In the genomic region with DNA sequence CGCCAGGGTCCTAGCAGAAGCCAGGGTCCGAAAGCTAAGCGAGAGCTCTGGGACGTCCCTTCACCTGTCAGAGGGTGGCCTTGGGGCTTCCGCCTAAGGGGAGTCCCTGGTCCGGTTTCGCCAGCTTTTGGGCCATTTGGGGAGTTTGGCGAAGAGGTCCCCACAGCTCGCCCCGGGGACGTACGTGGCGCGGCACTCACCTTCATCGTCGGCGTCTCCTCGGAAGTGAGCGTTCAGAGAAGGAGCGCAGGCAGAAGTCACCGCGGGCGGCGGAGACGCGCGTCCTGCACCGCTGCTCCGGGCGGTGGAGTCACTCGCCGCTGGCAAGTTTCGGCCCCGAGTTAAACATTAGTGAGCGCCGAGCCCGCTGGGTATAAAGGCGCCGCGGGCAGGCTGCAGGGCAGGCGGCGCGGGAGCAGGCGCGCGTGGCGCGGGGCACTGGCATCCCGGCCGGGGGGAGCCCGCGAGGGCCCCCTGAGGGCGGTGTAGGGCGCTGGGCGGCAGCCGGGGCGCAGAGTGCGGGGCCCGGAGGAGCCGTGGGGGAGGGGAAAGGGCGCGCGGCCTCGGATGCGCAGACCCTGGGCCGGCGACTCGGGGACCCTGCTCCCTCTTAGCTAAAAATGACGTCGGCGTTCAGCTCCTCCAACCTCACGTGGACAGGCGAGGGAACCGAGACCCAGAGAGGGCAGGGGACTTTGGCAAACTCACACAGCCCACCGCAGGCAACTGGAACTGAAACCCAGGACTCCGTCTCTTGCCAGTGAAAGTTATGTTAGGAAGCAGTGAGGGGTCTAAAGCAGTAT, we compare ENCODE assay signal across 1 cellular context.
TF ChIP-seq lines count a peak whose summit lies in the region.

A gene (minus strand): TSS at position 440 of the 803 bp plus-strand sequence. CDS start 234 bp downstream, at position 206.

TF ChIP-seq in HepG2, 621 proteins besides CTCF, POLR2A, EP300 and RAD21 (continued from another document and continues in another):
- TF ChIP-seq, protein P1, sequence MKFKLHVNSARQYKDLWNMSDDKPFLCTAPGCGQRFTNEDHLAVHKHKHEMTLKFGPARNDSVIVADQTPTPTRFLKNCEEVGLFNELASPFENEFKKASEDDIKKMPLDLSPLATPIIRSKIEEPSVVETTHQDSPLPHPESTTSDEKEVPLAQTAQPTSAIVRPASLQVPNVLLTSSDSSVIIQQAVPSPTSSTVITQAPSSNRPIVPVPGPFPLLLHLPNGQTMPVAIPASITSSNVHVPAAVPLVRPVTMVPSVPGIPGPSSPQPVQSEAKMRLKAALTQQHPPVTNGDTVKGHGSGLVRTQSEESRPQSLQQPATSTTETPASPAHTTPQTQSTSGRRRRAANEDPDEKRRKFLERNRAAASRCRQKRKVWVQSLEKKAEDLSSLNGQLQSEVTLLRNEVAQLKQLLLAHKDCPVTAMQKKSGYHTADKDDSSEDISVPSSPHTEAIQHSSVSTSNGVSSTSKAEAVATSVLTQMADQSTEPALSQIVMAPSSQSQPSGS (CRISPR knock-in tag; IDR thresholded peaks at IDR 0.05): 0 out of 2 replicates have a peak, but pooled peaks have one; percentile 12
- 0 out of 2 replicates have a peak, but pooled peaks have one; percentile 1 for TF ChIP-seq ZNF616 (CRISPR knock-in tag; IDR thresholded peaks at IDR 0.05; ENCODE audit: low read depth)
- TF ChIP-seq, protein P2, sequence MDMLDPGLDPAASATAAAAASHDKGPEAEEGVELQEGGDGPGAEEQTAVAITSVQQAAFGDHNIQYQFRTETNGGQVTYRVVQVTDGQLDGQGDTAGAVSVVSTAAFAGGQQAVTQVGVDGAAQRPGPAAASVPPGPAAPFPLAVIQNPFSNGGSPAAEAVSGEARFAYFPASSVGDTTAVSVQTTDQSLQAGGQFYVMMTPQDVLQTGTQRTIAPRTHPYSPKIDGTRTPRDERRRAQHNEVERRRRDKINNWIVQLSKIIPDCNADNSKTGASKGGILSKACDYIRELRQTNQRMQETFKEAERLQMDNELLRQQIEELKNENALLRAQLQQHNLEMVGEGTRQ (IDR thresholded peaks at IDR 0.05; ENCODE audit: low read depth, low read length): peak; percentile 44
- TF ChIP-seq, protein P2 (CRISPR knock-in tag; IDR thresholded peaks at IDR 0.05; ENCODE audit: borderline replicate concordance): no peak
- TF ChIP-seq ZNF878 (CRISPR knock-in tag; IDR thresholded peaks at IDR 0.05): no peak
- TF ChIP-seq, protein P3, sequence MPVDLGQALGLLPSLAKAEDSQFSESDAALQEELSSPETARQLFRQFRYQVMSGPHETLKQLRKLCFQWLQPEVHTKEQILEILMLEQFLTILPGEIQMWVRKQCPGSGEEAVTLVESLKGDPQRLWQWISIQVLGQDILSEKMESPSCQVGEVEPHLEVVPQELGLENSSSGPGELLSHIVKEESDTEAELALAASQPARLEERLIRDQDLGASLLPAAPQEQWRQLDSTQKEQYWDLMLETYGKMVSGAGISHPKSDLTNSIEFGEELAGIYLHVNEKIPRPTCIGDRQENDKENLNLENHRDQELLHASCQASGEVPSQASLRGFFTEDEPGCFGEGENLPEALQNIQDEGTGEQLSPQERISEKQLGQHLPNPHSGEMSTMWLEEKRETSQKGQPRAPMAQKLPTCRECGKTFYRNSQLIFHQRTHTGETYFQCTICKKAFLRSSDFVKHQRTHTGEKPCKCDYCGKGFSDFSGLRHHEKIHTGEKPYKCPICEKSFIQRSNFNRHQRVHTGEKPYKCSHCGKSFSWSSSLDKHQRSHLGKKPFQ (CRISPR knock-in tag; IDR thresholded peaks at IDR 0.05; ENCODE audit: insufficient replicate concordance): peak; percentile 77
- TF ChIP-seq ZNF30 (CRISPR knock-in tag; IDR thresholded peaks at IDR 0.05): no peak
- peak; percentile 49; the same call in 1 of the 2 replicates for TF ChIP-seq POLR2AphosphoS5 (IDR thresholded peaks at IDR 0.05; ENCODE audit: low read depth, low read length)
- TF ChIP-seq NPAS2 (CRISPR knock-in tag; IDR thresholded peaks at IDR 0.05; ENCODE audit: borderline replicate concordance): no peak
- no peak for TF ChIP-seq ZNF781 (CRISPR knock-in tag; IDR thresholded peaks at IDR 0.05; ENCODE audit: borderline replicate concordance, not compliant biosample characterization)
- TF ChIP-seq, protein P4, sequence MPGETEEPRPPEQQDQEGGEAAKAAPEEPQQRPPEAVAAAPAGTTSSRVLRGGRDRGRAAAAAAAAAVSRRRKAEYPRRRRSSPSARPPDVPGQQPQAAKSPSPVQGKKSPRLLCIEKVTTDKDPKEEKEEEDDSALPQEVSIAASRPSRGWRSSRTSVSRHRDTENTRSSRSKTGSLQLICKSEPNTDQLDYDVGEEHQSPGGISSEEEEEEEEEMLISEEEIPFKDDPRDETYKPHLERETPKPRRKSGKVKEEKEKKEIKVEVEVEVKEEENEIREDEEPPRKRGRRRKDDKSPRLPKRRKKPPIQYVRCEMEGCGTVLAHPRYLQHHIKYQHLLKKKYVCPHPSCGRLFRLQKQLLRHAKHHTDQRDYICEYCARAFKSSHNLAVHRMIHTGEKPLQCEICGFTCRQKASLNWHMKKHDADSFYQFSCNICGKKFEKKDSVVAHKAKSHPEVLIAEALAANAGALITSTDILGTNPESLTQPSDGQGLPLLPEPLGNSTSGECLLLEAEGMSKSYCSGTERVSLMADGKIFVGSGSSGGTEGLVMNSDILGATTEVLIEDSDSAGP (CRISPR knock-in tag; IDR thresholded peaks at IDR 0.05; ENCODE audit: borderline replicate concordance): peak; percentile 87; the same call in 1 of the 2 replicates
- TF ChIP-seq, protein P5, sequence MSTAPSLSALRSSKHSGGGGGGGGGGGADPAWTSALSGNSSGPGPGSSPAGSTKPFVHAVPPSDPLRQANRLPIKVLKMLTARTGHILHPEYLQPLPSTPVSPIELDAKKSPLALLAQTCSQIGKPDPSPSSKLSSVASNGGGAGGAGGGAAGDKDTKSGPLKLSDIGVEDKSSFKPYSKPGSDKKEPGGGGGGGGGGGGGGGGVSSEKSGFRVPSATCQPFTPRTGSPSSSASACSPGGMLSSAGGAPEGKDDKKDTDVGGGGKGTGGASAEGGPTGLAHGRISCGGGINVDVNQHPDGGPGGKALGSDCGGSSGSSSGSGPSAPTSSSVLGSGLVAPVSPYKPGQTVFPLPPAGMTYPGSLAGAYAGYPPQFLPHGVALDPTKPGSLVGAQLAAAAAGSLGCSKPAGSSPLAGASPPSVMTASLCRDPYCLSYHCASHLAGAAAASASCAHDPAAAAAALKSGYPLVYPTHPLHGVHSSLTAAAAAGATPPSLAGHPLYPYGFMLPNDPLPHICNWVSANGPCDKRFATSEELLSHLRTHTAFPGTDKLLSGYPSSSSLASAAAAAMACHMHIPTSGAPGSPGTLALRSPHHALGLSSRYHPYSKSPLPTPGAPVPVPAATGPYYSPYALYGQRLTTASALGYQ (CRISPR knock-in tag; IDR thresholded peaks at IDR 0.05): no peak; the same call in 1 of the 2 replicates
- TF ChIP-seq, protein P6, sequence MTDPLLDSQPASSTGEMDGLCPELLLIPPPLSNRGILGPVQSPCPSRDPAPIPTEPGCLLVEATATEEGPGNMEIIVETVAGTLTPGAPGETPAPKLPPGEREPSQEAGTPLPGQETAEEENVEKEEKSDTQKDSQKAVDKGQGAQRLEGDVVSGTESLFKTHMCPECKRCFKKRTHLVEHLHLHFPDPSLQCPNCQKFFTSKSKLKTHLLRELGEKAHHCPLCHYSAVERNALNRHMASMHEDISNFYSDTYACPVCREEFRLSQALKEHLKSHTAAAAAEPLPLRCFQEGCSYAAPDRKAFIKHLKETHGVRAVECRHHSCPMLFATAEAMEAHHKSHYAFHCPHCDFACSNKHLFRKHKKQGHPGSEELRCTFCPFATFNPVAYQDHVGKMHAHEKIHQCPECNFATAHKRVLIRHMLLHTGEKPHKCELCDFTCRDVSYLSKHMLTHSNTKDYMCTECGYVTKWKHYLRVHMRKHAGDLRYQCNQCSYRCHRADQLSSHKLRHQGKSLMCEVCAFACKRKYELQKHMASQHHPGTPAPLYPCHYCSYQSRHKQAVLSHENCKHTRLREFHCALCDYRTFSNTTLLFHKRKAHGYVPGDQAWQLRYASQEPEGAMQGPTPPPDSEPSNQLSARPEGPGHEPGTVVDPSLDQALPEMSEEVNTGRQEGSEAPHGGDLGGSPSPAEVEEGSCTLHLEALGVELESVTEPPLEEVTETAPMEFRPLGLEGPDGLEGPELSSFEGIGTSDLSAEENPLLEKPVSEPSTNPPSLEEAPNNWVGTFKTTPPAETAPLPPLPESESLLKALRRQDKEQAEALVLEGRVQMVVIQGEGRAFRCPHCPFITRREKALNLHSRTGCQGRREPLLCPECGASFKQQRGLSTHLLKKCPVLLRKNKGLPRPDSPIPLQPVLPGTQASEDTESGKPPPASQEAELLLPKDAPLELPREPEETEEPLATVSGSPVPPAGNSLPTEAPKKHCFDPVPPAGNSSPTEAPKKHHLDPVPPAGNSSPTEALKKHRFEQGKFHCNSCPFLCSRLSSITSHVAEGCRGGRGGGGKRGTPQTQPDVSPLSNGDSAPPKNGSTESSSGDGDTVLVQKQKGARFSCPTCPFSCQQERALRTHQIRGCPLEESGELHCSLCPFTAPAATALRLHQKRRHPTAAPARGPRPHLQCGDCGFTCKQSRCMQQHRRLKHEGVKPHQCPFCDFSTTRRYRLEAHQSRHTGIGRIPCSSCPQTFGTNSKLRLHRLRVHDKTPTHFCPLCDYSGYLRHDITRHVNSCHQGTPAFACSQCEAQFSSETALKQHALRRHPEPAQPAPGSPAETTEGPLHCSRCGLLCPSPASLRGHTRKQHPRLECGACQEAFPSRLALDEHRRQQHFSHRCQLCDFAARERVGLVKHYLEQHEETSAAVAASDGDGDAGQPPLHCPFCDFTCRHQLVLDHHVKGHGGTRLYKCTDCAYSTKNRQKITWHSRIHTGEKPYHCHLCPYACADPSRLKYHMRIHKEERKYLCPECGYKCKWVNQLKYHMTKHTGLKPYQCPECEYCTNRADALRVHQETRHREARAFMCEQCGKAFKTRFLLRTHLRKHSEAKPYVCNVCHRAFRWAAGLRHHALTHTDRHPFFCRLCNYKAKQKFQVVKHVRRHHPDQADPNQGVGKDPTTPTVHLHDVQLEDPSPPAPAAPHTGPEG (CRISPR knock-in tag; IDR thresholded peaks at IDR 0.05): peak; percentile 54; the same call in 1 of the 2 replicates
- TF ChIP-seq TSC22D2 (CRISPR knock-in tag; IDR thresholded peaks at IDR 0.05; ENCODE audit: borderline replicate concordance): no peak
- no peak for TF ChIP-seq SMC3 (IDR thresholded peaks at IDR 0.05; ENCODE audit: low read length)
- peak; percentile 34 for TF ChIP-seq RXRB (CRISPR knock-in tag; IDR thresholded peaks at IDR 0.05; ENCODE audit: borderline replicate concordance)
- no peak for TF ChIP-seq PHB2 (IDR thresholded peaks at IDR 0.05; ENCODE audit: partially characterized antibody)
- no peak for TF ChIP-seq ZNF510 (CRISPR knock-in tag; IDR thresholded peaks at IDR 0.05; ENCODE audit: low read depth)
- TF ChIP-seq NFE2L2 (IDR thresholded peaks at IDR 0.05; ENCODE audit: low read length): no peak
- TF ChIP-seq, protein P7, sequence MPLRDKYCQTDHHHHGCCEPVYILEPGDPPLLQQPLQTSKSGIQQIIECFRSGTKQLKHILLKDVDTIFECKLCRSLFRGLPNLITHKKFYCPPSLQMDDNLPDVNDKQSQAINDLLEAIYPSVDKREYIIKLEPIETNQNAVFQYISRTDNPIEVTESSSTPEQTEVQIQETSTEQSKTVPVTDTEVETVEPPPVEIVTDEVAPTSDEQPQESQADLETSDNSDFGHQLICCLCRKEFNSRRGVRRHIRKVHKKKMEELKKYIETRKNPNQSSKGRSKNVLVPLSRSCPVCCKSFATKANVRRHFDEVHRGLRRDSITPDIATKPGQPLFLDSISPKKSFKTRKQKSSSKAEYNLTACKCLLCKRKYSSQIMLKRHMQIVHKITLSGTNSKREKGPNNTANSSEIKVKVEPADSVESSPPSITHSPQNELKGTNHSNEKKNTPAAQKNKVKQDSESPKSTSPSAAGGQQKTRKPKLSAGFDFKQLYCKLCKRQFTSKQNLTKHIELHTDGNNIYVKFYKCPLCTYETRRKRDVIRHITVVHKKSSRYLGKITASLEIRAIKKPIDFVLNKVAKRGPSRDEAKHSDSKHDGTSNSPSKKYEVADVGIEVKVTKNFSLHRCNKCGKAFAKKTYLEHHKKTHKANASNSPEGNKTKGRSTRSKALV (CRISPR knock-in tag; IDR thresholded peaks at IDR 0.05): peak; percentile 86
- no peak for TF ChIP-seq SUZ12 (IDR thresholded peaks at IDR 0.05; ENCODE audit: low read depth, low read length)
- no peak for TF ChIP-seq ZFP36L2 (CRISPR knock-in tag; IDR thresholded peaks at IDR 0.05)
- TF ChIP-seq ZNF101 (CRISPR knock-in tag; IDR thresholded peaks at IDR 0.05; ENCODE audit: borderline replicate concordance, low read depth): 0 out of 2 replicates have a peak, but pooled peaks have one; percentile 30
- TF ChIP-seq ETV6 (CRISPR knock-in tag; conservative IDR thresholded peaks at IDR 0.05): no peak; the same call in 1 of the 2 replicates
- TF ChIP-seq, protein P8, sequence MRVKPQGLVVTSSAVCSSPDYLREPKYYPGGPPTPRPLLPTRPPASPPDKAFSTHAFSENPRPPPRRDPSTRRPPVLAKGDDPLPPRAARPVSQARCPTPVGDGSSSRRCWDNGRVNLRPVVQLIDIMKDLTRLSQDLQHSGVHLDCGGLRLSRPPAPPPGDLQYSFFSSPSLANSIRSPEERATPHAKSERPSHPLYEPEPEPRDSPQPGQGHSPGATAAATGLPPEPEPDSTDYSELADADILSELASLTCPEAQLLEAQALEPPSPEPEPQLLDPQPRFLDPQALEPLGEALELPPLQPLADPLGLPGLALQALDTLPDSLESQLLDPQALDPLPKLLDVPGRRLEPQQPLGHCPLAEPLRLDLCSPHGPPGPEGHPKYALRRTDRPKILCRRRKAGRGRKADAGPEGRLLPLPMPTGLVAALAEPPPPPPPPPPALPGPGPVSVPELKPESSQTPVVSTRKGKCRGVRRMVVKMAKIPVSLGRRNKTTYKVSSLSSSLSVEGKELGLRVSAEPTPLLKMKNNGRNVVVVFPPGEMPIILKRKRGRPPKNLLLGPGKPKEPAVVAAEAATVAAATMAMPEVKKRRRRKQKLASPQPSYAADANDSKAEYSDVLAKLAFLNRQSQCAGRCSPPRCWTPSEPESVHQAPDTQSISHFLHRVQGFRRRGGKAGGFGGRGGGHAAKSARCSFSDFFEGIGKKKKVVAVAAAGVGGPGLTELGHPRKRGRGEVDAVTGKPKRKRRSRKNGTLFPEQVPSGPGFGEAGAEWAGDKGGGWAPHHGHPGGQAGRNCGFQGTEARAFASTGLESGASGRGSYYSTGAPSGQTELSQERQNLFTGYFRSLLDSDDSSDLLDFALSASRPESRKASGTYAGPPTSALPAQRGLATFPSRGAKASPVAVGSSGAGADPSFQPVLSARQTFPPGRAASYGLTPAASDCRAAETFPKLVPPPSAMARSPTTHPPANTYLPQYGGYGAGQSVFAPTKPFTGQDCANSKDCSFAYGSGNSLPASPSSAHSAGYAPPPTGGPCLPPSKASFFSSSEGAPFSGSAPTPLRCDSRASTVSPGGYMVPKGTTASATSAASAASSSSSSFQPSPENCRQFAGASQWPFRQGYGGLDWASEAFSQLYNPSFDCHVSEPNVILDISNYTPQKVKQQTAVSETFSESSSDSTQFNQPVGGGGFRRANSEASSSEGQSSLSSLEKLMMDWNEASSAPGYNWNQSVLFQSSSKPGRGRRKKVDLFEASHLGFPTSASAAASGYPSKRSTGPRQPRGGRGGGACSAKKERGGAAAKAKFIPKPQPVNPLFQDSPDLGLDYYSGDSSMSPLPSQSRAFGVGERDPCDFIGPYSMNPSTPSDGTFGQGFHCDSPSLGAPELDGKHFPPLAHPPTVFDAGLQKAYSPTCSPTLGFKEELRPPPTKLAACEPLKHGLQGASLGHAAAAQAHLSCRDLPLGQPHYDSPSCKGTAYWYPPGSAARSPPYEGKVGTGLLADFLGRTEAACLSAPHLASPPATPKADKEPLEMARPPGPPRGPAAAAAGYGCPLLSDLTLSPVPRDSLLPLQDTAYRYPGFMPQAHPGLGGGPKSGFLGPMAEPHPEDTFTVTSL (CRISPR knock-in tag; IDR thresholded peaks at IDR 0.05; ENCODE audit: borderline replicate concordance): no peak; the same call in 1 of the 2 replicates
